ENCODE assay signal across 1 cellular context in the genomic region with DNA sequence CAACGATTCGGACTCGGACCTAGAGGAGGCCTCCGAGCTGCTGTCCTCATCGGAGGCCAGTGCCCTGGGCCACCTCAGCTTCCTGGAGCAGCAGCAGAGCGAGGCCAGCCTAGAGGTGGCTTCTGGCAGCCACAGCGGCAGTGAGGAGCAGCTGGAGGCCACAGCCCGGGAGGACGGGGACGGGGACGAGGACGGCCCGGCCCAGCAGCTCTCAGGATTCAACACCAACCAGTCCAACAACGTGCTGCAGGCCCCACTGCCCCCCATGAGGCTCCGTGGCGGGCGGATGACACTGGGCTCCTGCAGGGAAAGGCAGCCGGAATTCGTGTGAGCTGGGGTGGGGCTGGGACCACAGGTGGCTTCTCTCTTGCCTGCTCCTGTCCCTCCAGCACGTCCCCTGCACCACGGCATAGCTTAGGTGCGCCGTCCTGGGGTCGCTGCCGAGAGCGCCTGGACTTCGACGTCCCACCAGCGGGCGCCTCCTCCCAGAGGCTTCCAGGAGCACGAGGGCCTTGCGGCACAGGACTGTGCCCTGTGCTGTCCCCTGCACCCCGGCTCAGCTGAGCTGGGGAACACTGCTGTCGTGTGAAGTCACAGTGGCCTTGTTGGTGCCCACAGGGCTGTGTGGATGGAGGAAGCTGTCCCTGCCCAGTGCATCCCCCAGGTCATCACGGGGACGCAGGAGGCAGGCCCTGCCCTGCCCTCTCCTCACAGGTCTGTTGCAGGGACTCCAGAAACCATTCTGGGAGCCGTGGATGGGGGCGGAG.
A peak's percentile ranks its signal among the peaks of the same experiment; 100 is the strongest.
TF ChIP-seq lines count a peak whose summit lies in the region.

No MANE protein-coding gene starts in this region.

TF ChIP-seq in GM12878, 131 proteins besides CTCF, POLR2A, EP300 and RAD21:
- TF ChIP-seq CHD4 (IDR thresholded peaks at IDR 0.05): no peak
- TF ChIP-seq NFYA (IDR thresholded peaks at IDR 0.05; ENCODE audit: borderline replicate concordance, low read depth, low read length): no peak
- TF ChIP-seq POLR2AphosphoS2 (IDR thresholded peaks at IDR 0.05; ENCODE audit: low read depth, low read length): peak; percentile 28; the same call in 1 of the 2 replicates
- TF ChIP-seq POLR2AphosphoS5 (IDR thresholded peaks at IDR 0.05; ENCODE audit: low read length): peak; percentile 8; the same call in 1 of the 2 replicates
- no peak for TF ChIP-seq TCF12 (IDR thresholded peaks at IDR 0.05; ENCODE audit: low read depth, low read length)
- TF ChIP-seq, protein P1, sequence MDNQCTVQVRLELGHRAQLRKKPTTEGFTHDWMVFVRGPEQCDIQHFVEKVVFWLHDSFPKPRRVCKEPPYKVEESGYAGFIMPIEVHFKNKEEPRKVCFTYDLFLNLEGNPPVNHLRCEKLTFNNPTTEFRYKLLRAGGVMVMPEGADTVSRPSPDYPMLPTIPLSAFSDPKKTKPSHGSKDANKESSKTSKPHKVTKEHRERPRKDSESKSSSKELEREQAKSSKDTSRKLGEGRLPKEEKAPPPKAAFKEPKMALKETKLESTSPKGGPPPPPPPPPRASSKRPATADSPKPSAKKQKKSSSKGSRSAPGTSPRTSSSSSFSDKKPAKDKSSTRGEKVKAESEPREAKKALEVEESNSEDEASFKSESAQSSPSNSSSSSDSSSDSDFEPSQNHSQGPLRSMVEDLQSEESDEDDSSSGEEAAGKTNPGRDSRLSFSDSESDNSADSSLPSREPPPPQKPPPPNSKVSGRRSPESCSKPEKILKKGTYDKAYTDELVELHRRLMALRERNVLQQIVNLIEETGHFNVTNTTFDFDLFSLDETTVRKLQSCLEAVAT (IDR thresholded peaks at IDR 0.05): no peak
- no peak for TF ChIP-seq BCL11A (IDR thresholded peaks at IDR 0.05; ENCODE audit: low read depth, low read length)
- no peak for TF ChIP-seq CHD2 (IDR thresholded peaks at IDR 0.05; ENCODE audit: borderline replicate concordance, low read depth, low read length)
- TF ChIP-seq, protein P2, sequence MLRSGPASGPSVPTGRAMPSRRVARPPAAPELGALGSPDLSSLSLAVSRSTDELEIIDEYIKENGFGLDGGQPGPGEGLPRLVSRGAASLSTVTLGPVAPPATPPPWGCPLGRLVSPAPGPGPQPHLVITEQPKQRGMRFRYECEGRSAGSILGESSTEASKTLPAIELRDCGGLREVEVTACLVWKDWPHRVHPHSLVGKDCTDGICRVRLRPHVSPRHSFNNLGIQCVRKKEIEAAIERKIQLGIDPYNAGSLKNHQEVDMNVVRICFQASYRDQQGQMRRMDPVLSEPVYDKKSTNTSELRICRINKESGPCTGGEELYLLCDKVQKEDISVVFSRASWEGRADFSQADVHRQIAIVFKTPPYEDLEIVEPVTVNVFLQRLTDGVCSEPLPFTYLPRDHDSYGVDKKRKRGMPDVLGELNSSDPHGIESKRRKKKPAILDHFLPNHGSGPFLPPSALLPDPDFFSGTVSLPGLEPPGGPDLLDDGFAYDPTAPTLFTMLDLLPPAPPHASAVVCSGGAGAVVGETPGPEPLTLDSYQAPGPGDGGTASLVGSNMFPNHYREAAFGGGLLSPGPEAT (IDR thresholded peaks at IDR 0.05; ENCODE audit: low read depth): no peak
- TF ChIP-seq PML (IDR thresholded peaks at IDR 0.05; ENCODE audit: low read length): 0 out of 2 replicates have a peak, but pooled peaks have one; percentile 15
- no peak for TF ChIP-seq ZSCAN29 (IDR thresholded peaks at IDR 0.05)
